Comparison of ENCODE assay signal across 17 cellular contexts in genomic region chr3:138950701-138951100, GRCh38. TPM values are rescaled to one million over a fixed set of nuclear protein-coding genes. Genes with fewer than 3 reads are reported as not detected.
DNase-seq lines count a peak whose midpoint lies in the region; ATAC-seq and TF ChIP-seq lines count a peak whose summit lies in the region.
"Had no signal": no experiment of that assay in that cellular context is flagged by ENCODE, and none has a peak within 500 bp of the region (broad histone marks: within the 10 kb centered on the region; RNA-seq: fewer than 3 reads in every experiment).

No MANE protein-coding gene starts in this region.

- H3K9me3 ChIP-seq in CD8-positive, alpha-beta memory T cell (ENCODE audit: low read length), result no peaks in the 10 kb centered on the region
- H3K9me3 ChIP-seq in HUES64 (ENCODE audit: insufficient read depth, low read depth, low read length), result no peaks in the 10 kb centered on the region
- no peaks in the 10 kb centered on the region for H3K9me3 ChIP-seq in endodermal cell (ENCODE audit: control insufficient read depth, low read length)
- no peaks in the 10 kb centered on the region for H3K9me3 ChIP-seq in neural cell (ENCODE audit: low read length)
- H3K9me3 ChIP-seq in SK-N-SH, result no peaks in the 10 kb centered on the region
- H3K9me3 ChIP-seq: colonic mucosa, psoas muscle had no signal

- no peaks in the 10 kb centered on the region for H3F3A ChIP-seq in neural cell (ENCODE audit: insufficient read depth, low read length, poor library complexity, severe bottlenecking)
- peaks cover 5% of the 10 kb centered on the region for H3F3A ChIP-seq in SK-N-SH (replicated peaks; ENCODE audit: insufficient read depth)

- ATAC-seq in omental fat pad (ENCODE audit: low FRiP score) (no peak), HG02571 (IDR thresholded peaks at IDR 0.05; ENCODE audit: unreplicated experiment) (no peak)

- TF ChIP-seq CTCF in endodermal cell (conservative IDR thresholded peaks at IDR 0.05), result no peak
- no peak for TF ChIP-seq CTCF in neural cell (IDR thresholded peaks at IDR 0.05; ENCODE audit: poor library complexity, severe bottlenecking)
- no peak for TF ChIP-seq CTCF in SK-N-SH (IDR thresholded peaks at IDR 0.05)
- TF ChIP-seq CTCF in omental fat pad (IDR thresholded peaks at IDR 0.05), result no peak

- no peaks in the 10 kb centered on the region for H3K36me3 ChIP-seq in CD8-positive, alpha-beta memory T cell (ENCODE audit: insufficient read depth, low read length)
- H3K36me3 ChIP-seq in HUES64 (ENCODE audit: insufficient read depth, low read length) (no peaks in the 10 kb centered on the region), endodermal cell (ENCODE audit: control insufficient read depth, insufficient read depth, low read length) (no peaks in the 10 kb centered on the region), neural cell (ENCODE audit: insufficient read depth, low read length) (no peaks in the 10 kb centered on the region), SK-N-SH (replicated peaks in 1 of 2; ENCODE audit: control insufficient read depth in 1 of 2, insufficient read depth in 2 of 2, low read length in 1 of 2) (no peaks in the 10 kb centered on the region)
- H3K36me3 ChIP-seq: colonic mucosa had no signal

- H3K27ac ChIP-seq in CD8-positive, alpha-beta memory T cell (ENCODE audit: low read depth, low read length), result no peak overlapping the region
- H3K27ac ChIP-seq in HUES64 (ENCODE audit: low read depth, low read length) (no peak overlapping the region), endodermal cell (ENCODE audit: low read depth, low read length) (no peak overlapping the region), neural cell (ENCODE audit: low read length) (no peak overlapping the region), SK-N-SH (ENCODE audit: low read depth in 2 of 2, low read length in 1 of 2) (no peak overlapping the region)
- H3K27ac ChIP-seq: colonic mucosa, psoas muscle had no signal

- DNase-seq in CD8-positive, alpha-beta memory T cell, result no peak
- DNase-seq in endodermal cell (peak; percentile 35), SK-N-SH (no peak), omental fat pad (ENCODE audit: low spot score) (no peak), KBM-7 (no peak)
- DNase-seq: C1 segment of cervical spinal cord; colonic mucosa; mammary epithelial cell; NCI-H1092; NK-92 treated with Interleukin-12 subunit alpha and Interleukin-12 subunit beta, amount 100 ng/mL, for 24 hours; psoas muscle; SHP77 treated with DMSO at 0.1 percent for 48 hours had no signal

- peaks cover 7% of the 10 kb centered on the region for H3K4me1 ChIP-seq in CD8-positive, alpha-beta memory T cell (ENCODE audit: insufficient read depth, low read length)
- peaks cover 28% of the 10 kb centered on the region for H3K4me1 ChIP-seq in HUES64 (ENCODE audit: insufficient read depth, low read length)
- H3K4me1 ChIP-seq in endodermal cell (ENCODE audit: control insufficient read depth, insufficient read depth, low read length), result no peaks in the 10 kb centered on the region
- peaks cover 0 to 2% of the 10 kb centered on the region in 2 experiments; a peak in 2 of 4 replicates for H3K4me1 ChIP-seq in SK-N-SH (ENCODE audit: control insufficient read depth in 1 of 2, insufficient read depth in 2 of 2, low read depth in 1 of 2, low read length in 1 of 2)

- H3K4me2 ChIP-seq in neural cell (ENCODE audit: low read length) (no peak overlapping the region), SK-N-SH (no peak overlapping the region)

- no peaks in the 10 kb centered on the region for H3K9me3 Mint-ChIP-seq in CD8-positive, alpha-beta memory T cell
- no peaks in the 10 kb centered on the region for H3K9me3 Mint-ChIP-seq in endodermal cell

- peaks cover 18 to 36% (median 29%) of the 10 kb centered on the region in 3 donors for H3K4me1 Mint-ChIP-seq in CD8-positive, alpha-beta memory T cell
- H3K4me1 Mint-ChIP-seq in endodermal cell, result peaks cover 17% of the 10 kb centered on the region

- H2AFZ ChIP-seq in neural cell (ENCODE audit: low read depth, low read length), result no peak overlapping the region
- no peak overlapping the region for H2AFZ ChIP-seq in SK-N-SH (ENCODE audit: low read depth)

- in situ Hi-C loops in KBM-7 (cut with MboI; ENCODE audit: low pct_unique_long_range_greater_than_20kb, low sequenced_read_pairs), result loop anchor here (10.0 kb wide), 1 partner anchor 384 kb away; no protein-coding TSS in a partner anchor

- H3K27ac Mint-ChIP-seq in CD8-positive, alpha-beta memory T cell, result peak overlapping the region in 1 of 8 donors; percentile 3
- no peak overlapping the region for H3K27ac Mint-ChIP-seq in endodermal cell

- H3K9ac ChIP-seq in HUES64 (ENCODE audit: low read depth, low read length), result no peak overlapping the region
- H3K9ac ChIP-seq in endodermal cell (ENCODE audit: extremely low read depth, low read length, poor library complexity, severe bottlenecking), result no peak overlapping the region
- H3K9ac ChIP-seq in neural cell (ENCODE audit: low read length), result no peak overlapping the region
- no peak overlapping the region for H3K9ac ChIP-seq in SK-N-SH

- TF ChIP-seq EP300 in neural cell (conservative IDR thresholded peaks at IDR 0.05; ENCODE audit: poor library complexity, severe bottlenecking) (no peak), SK-N-SH (IDR thresholded peaks at IDR 0.05; ENCODE audit: borderline replicate concordance in 1 of 2, low read depth in 1 of 2, low read length in 1 of 2) (no peak)

- TF ChIP-seq RAD21 in neural cell (conservative IDR thresholded peaks at IDR 0.05) (no peak), SK-N-SH (IDR thresholded peaks at IDR 0.05; ENCODE audit: low read length) (no peak)

- CTCF ChIA-PET in CD8-positive, alpha-beta memory T cell (lab: Charles Lee), result interaction anchor here (1.4 to 4.4 kb wide), 3 partner anchors 12 to 34 kb away, joined by 4 to 16 read pairs (median 5); no protein-coding TSS in a partner anchor
- CTCF ChIA-PET in SK-N-SH (lab: Yijun Ruan, JAX), result interaction anchor here (1.0 to 11.9 kb wide), 4 partner anchors 9 to 35 kb away, joined by 3 to 100 read pairs (median 5); no protein-coding TSS in a partner anchor

- no peaks in the 10 kb centered on the region for H4K20me1 ChIP-seq in neural cell (ENCODE audit: insufficient read depth)
- no peaks in the 10 kb centered on the region for H4K20me1 ChIP-seq in SK-N-SH (ENCODE audit: insufficient read depth)

- H3K9me2 ChIP-seq in neural cell (ENCODE audit: insufficient read depth, low read length) (no peaks in the 10 kb centered on the region), SK-N-SH (no peaks in the 10 kb centered on the region)

- 55% methylated on average over 8 of the region's 8 CpGs for WGBS in HUES64
- WGBS in endodermal cell (ENCODE audit: insufficient coverage in 1 of 2, insufficient read length in 1 of 2), 2 experiments, result 73 to 79% methylated on average over 8 of the region's 8 CpGs
- 79% methylated on average over 6 of the region's 8 CpGs for WGBS in SK-N-SH (ENCODE audit: low lambda C conversion rate)

- H3K27me3 ChIP-seq in CD8-positive, alpha-beta memory T cell (ENCODE audit: insufficient read depth, low read length, poor library complexity, severe bottlenecking), result peaks cover 44% of the 10 kb centered on the region
- H3K27me3 ChIP-seq in HUES64 (ENCODE audit: insufficient read depth, low read length) (peaks cover 100% of the 10 kb centered on the region), endodermal cell (ENCODE audit: control insufficient read depth, insufficient read depth, low read length, poor library complexity, severe bottlenecking) (peaks cover 100% of the 10 kb centered on the region), neural cell (ENCODE audit: insufficient read depth, low read depth, low read length) (peaks cover 85% of the 10 kb centered on the region), SK-N-SH (ENCODE audit: insufficient read depth) (peaks cover 80% of the 10 kb centered on the region)

- peak overlapping the region in 6 of 7 donors; percentile 15 to 77 (median 66) for H3K4me3 Mint-ChIP-seq in CD8-positive, alpha-beta memory T cell
- peak overlapping the region; percentile 38 for H3K4me3 Mint-ChIP-seq in endodermal cell

- H3K4me3 ChIP-seq in CD8-positive, alpha-beta memory T cell (ENCODE audit: low read length), result no peak overlapping the region
- H3K4me3 ChIP-seq in HUES64 (ENCODE audit: low read length), result peak overlapping the region; percentile 46
- peak overlapping the region; percentile 62 for H3K4me3 ChIP-seq in endodermal cell (ENCODE audit: low read length)
- H3K4me3 ChIP-seq in neural cell (ENCODE audit: low read length), result peak overlapping the region; percentile 70
- H3K4me3 ChIP-seq in SK-N-SH (ENCODE audit: low read depth in 2 of 2, low read length in 1 of 2), result no peak overlapping the region

- peaks cover 46 to 66% of the 10 kb centered on the region in 2 donors for H3K27me3 Mint-ChIP-seq in CD8-positive, alpha-beta memory T cell
- H3K27me3 Mint-ChIP-seq in endodermal cell (ENCODE audit: insufficient read depth), result peaks cover 95% of the 10 kb centered on the region

- POLR2A ChIA-PET in CD8-positive, alpha-beta memory T cell (lab: Charles Lee), result no interaction called here
- POLR2A ChIA-PET in SK-N-SH (lab: Yijun Ruan, JAX), result no interaction called here

- H3K79me2 ChIP-seq in neural cell (replicated peaks; ENCODE audit: insufficient read depth, low read length), result no peaks in the 10 kb centered on the region
- H3K79me2 ChIP-seq in SK-N-SH (ENCODE audit: insufficient read depth), result no peaks in the 10 kb centered on the region

- peaks cover 0 to 3% (median 0%) of the 10 kb centered on the region in 3 donors for H3K36me3 Mint-ChIP-seq in CD8-positive, alpha-beta memory T cell
- H3K36me3 Mint-ChIP-seq in endodermal cell (ENCODE audit: low read depth), result no peaks in the 10 kb centered on the region

RNA-seq across cellular contexts. Expression of gene FOXL2NB, which starts 3.7 kb away (rescaled TPM):
- not detected for total RNA-seq in CD8-positive, alpha-beta memory T cell
- polyA plus RNA-seq in CD8-positive, alpha-beta memory T cell, result not detected
- 0.70 TPM for polyA plus RNA-seq in HUES64 (2013, experiment 1 of 2)
- polyA plus RNA-seq in HUES64 (2013, experiment 2 of 2), result 0.70 TPM
- under 1 TPM; 0.24 to 0.40 TPM for total RNA-seq in endodermal cell
- polyA plus RNA-seq in endodermal cell (2013, experiment 1 of 2), result 0.07 TPM
- not detected for polyA plus RNA-seq in endodermal cell (2013, experiment 2 of 2)
- polyA plus RNA-seq in neural cell, result not detected in 2 replicates
- polyA minus RNA-seq in neural cell, result not detected in 2 replicates
- not detected in 2 replicates for polyA plus RNA-seq in SK-N-SH (2012; rRNA removed)
- polyA plus RNA-seq in SK-N-SH (2012; cell fraction: cytosol; rRNA removed), result 0.01 TPM in 1 of 2 replicates, not detected in the other
- polyA plus RNA-seq in SK-N-SH (2012; cell fraction: nucleus; rRNA removed), result 0.04 TPM in 1 of 2 replicates, not detected in the other
- not detected for total RNA-seq in omental fat pad
- total RNA-seq: colonic mucosa, fibroblast of lung, ureter had no signal
- polyA plus RNA-seq: fibroblast of lung had no signal

RNA-seq across cellular contexts. Expression of gene FOXL2, which starts 3.8 kb away (rescaled TPM):
- not detected for total RNA-seq in CD8-positive, alpha-beta memory T cell
- not detected for polyA plus RNA-seq in CD8-positive, alpha-beta memory T cell
- polyA plus RNA-seq in HUES64 (2013, experiment 1 of 2), result 0.55 TPM
- 0.89 TPM for polyA plus RNA-seq in HUES64 (2013, experiment 2 of 2)
- total RNA-seq in endodermal cell (under 1 TPM; 0.11 to 0.24 TPM), omental fat pad (not detected)
- 0.21 TPM for polyA plus RNA-seq in endodermal cell (2013, experiment 1 of 2)
- 0.12 TPM for polyA plus RNA-seq in endodermal cell (2013, experiment 2 of 2)
- polyA plus RNA-seq in neural cell (not detected in 2 replicates), SK-N-SH (2012; rRNA removed) (not detected in 2 replicates)
- not detected in 2 replicates for polyA minus RNA-seq in neural cell
- polyA plus RNA-seq in SK-N-SH (2012; cell fraction: cytosol; rRNA removed), result not detected in 2 replicates
- 0.02 TPM in 1 of 2 replicates, not detected in the other for polyA plus RNA-seq in SK-N-SH (2012; cell fraction: nucleus; rRNA removed)
- total RNA-seq: ureter had no signal

RNA-seq across cellular contexts. Expression of gene PRR23A, which starts 55.4 kb away (rescaled TPM):
- not detected for total RNA-seq in CD8-positive, alpha-beta memory T cell
- not detected for polyA plus RNA-seq in CD8-positive, alpha-beta memory T cell
- polyA plus RNA-seq in HUES64 (2013, experiment 1 of 2), result not detected
- not detected for polyA plus RNA-seq in HUES64 (2013, experiment 2 of 2)
- not detected for total RNA-seq in endodermal cell
- polyA plus RNA-seq in endodermal cell (2013, experiment 1 of 2), result not detected
- polyA plus RNA-seq in endodermal cell (2013, experiment 2 of 2), result not detected
- not detected in 2 replicates for polyA plus RNA-seq in neural cell
- polyA minus RNA-seq in neural cell, result not detected in 2 replicates
- polyA plus RNA-seq in SK-N-SH (2012; rRNA removed), result not detected in 2 replicates
- polyA plus RNA-seq in SK-N-SH (2012; cell fraction: cytosol; rRNA removed), result not detected in 2 replicates
- polyA plus RNA-seq in SK-N-SH (2012; cell fraction: nucleus; rRNA removed), result not detected in 2 replicates
- total RNA-seq in omental fat pad, result not detected
- total RNA-seq: colonic mucosa, fibroblast of lung, mammary epithelial cell, psoas muscle, ureter had no signal
- polyA plus RNA-seq: fibroblast of lung, mammary epithelial cell, psoas muscle had no signal

Comparison
In these comparisons a context has a peak if more than half of its experiments do, and no peak if none do; other contexts are left out.
1. H3K4me3 ChIP-seq: peak in HUES64 (single experiment), endodermal cell (single experiment) and neural cell (single experiment); none in CD8-positive, alpha-beta memory T cell (single experiment) and SK-N-SH (0 of 2).